In the genomic region with DNA sequence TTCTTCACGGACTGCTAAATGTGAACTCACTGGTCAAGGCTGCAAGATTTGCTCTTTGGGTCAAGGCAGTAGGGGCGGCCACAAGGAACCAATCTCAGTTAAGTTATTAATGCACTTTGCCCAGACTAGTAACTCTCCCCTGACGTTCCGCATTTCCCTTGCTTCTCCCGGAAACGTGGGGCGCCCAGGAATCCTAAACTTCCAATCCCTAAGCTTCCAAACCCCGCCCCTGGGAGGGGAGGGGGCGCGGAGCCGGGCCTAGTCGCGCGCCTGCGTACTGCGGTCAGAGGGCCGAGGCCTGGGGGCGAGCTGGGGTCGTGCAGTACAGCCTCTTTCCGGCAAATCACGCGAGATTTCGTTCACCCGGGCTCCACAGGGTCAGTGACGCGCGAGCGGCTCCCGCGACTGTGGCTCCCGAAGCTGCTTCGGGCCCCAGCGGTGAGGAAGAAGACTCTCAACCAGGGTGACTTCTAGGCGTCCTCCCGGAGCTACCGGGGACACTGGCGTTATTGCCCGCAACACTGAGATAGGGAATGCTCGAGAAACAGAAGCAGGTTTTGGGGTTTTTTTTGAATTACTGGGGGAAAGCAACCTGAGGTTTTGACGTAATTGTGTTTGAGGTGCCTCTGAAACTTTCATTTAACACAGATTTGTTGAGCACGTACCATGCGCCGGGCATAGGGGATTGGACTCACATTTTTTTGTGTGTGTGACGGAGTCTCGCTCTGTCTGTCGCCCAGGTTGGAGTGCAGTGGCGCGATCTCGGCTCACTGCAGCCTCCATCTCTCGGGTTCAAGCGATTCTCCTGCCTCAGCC, we compare ENCODE assay signal across 1 cellular context.
TF ChIP-seq lines count a peak whose summit lies in the region.

PTGR2 (plus strand) TSS at position 265 of the 816 bp plus-strand sequence. CDS start 7,032 bp downstream, outside the sequence.

TF ChIP-seq in K562, 482 proteins besides CTCF, POLR2A, EP300 and RAD21 (continued from another document):
- TF ChIP-seq, protein P1, sequence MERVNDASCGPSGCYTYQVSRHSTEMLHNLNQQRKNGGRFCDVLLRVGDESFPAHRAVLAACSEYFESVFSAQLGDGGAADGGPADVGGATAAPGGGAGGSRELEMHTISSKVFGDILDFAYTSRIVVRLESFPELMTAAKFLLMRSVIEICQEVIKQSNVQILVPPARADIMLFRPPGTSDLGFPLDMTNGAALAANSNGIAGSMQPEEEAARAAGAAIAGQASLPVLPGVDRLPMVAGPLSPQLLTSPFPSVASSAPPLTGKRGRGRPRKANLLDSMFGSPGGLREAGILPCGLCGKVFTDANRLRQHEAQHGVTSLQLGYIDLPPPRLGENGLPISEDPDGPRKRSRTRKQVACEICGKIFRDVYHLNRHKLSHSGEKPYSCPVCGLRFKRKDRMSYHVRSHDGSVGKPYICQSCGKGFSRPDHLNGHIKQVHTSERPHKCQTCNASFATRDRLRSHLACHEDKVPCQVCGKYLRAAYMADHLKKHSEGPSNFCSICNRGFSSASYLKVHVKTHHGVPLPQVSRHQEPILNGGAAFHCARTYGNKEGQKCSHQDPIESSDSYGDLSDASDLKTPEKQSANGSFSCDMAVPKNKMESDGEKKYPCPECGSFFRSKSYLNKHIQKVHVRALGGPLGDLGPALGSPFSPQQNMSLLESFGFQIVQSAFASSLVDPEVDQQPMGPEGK (CRISPR knock-in tag; IDR thresholded peaks at IDR 0.05; ENCODE audit: borderline replicate concordance) = no peak
- TF ChIP-seq JUNB (CRISPR knock-in tag; conservative IDR thresholded peaks at IDR 0.05) = no peak
- peak in 1 of 2 experiments; percentile 61; a peak in 1 of 4 replicates for TF ChIP-seq CSDE1 (IDR thresholded peaks at IDR 0.05)
- TF ChIP-seq, protein P2, sequence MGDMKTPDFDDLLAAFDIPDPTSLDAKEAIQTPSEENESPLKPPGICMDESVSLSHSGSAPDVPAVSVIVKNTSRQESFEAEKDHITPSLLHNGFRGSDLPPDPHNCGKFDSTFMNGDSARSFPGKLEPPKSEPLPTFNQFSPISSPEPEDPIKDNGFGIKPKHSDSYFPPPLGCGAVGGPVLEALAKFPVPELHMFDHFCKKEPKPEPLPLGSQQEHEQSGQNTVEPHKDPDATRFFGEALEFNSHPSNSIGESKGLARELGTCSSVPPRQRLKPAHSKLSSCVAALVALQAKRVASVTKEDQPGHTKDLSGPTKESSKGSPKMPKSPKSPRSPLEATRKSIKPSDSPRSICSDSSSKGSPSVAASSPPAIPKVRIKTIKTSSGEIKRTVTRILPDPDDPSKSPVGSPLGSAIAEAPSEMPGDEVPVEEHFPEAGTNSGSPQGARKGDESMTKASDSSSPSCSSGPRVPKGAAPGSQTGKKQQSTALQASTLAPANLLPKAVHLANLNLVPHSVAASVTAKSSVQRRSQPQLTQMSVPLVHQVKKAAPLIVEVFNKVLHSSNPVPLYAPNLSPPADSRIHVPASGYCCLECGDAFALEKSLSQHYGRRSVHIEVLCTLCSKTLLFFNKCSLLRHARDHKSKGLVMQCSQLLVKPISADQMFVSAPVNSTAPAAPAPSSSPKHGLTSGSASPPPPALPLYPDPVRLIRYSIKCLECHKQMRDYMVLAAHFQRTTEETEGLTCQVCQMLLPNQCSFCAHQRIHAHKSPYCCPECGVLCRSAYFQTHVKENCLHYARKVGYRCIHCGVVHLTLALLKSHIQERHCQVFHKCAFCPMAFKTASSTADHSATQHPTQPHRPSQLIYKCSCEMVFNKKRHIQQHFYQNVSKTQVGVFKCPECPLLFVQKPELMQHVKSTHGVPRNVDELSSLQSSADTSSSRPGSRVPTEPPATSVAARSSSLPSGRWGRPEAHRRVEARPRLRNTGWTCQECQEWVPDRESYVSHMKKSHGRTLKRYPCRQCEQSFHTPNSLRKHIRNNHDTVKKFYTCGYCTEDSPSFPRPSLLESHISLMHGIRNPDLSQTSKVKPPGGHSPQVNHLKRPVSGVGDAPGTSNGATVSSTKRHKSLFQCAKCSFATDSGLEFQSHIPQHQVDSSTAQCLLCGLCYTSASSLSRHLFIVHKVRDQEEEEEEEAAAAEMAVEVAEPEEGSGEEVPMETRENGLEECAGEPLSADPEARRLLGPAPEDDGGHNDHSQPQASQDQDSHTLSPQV (IDR thresholded peaks at IDR 0.05) = no peak
- no peak for TF ChIP-seq TCF7L2 (IDR thresholded peaks at IDR 0.05; ENCODE audit: low read depth, low read length)
- no peak; a peak in 1 of 4 replicates for TF ChIP-seq ZNF318 (IDR thresholded peaks at IDR 0.05; ENCODE audit: borderline replicate concordance in 1 of 2, low read depth in 1 of 2)
- no peak for TF ChIP-seq ZNF512 (tag; IDR thresholded peaks at IDR 0.05)
- TF ChIP-seq KLF16 (IDR thresholded peaks at IDR 0.05) = no peak
- TF ChIP-seq SNRNP70 (optimal IDR thresholded peaks at IDR 0.05; ENCODE audit: low read depth, low read length) = no peak
- no peak for TF ChIP-seq ZNF561 (CRISPR knock-in tag; conservative IDR thresholded peaks at IDR 0.05)
- peak; percentile 60 for TF ChIP-seq SP1 (CRISPR knock-in tag; IDR thresholded peaks at IDR 0.05)
- TF ChIP-seq ZNF282 (CRISPR knock-in tag; IDR thresholded peaks at IDR 0.05) = no peak
- no peak for TF ChIP-seq MAFG (tag; conservative IDR thresholded peaks at IDR 0.05)
- TF ChIP-seq, protein P3, sequence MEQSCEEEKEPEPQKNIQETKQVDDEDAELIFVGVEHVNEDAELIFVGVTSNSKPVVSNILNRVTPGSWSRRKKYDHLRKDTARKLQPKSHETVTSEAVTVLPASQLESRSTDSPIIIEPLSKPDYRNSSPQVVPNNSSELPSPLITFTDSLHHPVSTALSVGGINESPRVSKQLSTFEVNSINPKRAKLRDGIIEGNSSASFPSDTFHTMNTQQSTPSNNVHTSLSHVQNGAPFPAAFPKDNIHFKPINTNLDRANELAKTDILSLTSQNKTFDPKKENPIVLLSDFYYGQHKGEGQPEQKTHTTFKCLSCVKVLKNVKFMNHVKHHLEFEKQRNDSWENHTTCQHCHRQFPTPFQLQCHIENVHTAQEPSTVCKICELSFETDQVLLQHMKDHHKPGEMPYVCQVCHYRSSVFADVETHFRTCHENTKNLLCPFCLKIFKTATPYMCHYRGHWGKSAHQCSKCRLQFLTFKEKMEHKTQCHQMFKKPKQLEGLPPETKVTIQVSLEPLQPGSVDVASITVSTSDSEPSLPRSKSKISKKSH (CRISPR knock-in tag; IDR thresholded peaks at IDR 0.05) = no peak
- no peak for TF ChIP-seq HNRNPLL (IDR thresholded peaks at IDR 0.05; ENCODE audit: low read depth, low read length, poor library complexity, severe bottlenecking)
- no peak for TF ChIP-seq CBX2 (IDR thresholded peaks at IDR 0.05; ENCODE audit: insufficient read depth, low read length, poor library complexity, severe bottlenecking)
- no peak for TF ChIP-seq ETV1 (tag; conservative IDR thresholded peaks at IDR 0.05; ENCODE audit: low read depth)
- TF ChIP-seq MED1 (CRISPR knock-in tag; IDR thresholded peaks at IDR 0.05; ENCODE audit: borderline replicate concordance) = no peak
- no peak for TF ChIP-seq MIER1 (IDR thresholded peaks at IDR 0.05; ENCODE audit: low read depth)
- no peak for TF ChIP-seq SAP30 (IDR thresholded peaks at IDR 0.05; ENCODE audit: borderline replicate concordance, insufficient read depth, low read depth, low read length, poor library complexity, severe bottlenecking)
- peak; percentile 10 for TF ChIP-seq ARHGAP35 (IDR thresholded peaks at IDR 0.05; ENCODE audit: partially characterized antibody)
- TF ChIP-seq ZFX (CRISPR knock-in tag; IDR thresholded peaks at IDR 0.05) = peak; percentile 92
- no peak for TF ChIP-seq NR2C2 (CRISPR knock-in tag; IDR thresholded peaks at IDR 0.05)
- TF ChIP-seq NR2C2 (tag; IDR thresholded peaks at IDR 0.05) = no peak; the same call in 1 of the 2 replicates
- TF ChIP-seq OTX1 (CRISPR knock-in tag; IDR thresholded peaks at IDR 0.05) = no peak
- 0 out of 2 replicates have a peak, but pooled peaks have one; percentile 42 for TF ChIP-seq GATAD2A (IDR thresholded peaks at IDR 0.05)
- 0 out of 2 replicates have a peak, but pooled peaks have one; percentile 18 for TF ChIP-seq MXI1 (IDR thresholded peaks at IDR 0.05; ENCODE audit: low read depth, low read length)
- TF ChIP-seq ZKSCAN1 (IDR thresholded peaks at IDR 0.05; ENCODE audit: low read depth, low read length) = no peak
- TF ChIP-seq, protein P4, sequence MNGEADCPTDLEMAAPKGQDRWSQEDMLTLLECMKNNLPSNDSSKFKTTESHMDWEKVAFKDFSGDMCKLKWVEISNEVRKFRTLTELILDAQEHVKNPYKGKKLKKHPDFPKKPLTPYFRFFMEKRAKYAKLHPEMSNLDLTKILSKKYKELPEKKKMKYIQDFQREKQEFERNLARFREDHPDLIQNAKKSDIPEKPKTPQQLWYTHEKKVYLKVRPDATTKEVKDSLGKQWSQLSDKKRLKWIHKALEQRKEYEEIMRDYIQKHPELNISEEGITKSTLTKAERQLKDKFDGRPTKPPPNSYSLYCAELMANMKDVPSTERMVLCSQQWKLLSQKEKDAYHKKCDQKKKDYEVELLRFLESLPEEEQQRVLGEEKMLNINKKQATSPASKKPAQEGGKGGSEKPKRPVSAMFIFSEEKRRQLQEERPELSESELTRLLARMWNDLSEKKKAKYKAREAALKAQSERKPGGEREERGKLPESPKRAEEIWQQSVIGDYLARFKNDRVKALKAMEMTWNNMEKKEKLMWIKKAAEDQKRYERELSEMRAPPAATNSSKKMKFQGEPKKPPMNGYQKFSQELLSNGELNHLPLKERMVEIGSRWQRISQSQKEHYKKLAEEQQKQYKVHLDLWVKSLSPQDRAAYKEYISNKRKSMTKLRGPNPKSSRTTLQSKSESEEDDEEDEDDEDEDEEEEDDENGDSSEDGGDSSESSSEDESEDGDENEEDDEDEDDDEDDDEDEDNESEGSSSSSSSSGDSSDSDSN (IDR thresholded peaks at IDR 0.05; ENCODE audit: borderline replicate concordance in 1 of 2, low read depth in 2 of 2, low read length in 2 of 2) = no peak
- TF ChIP-seq PCBP1 (IDR thresholded peaks at IDR 0.05; ENCODE audit: low read depth, low read length, poor library complexity, severe bottlenecking) = no peak
- TF ChIP-seq CHD1 (IDR thresholded peaks at IDR 0.05; ENCODE audit: low read length) = peak; percentile 74
- no peak for TF ChIP-seq E2F3 (CRISPR knock-in tag; IDR thresholded peaks at IDR 0.05)
TF ChIP-seq in K562: peak in this region for 70.
